20 cellular contexts compared by ENCODE assay signal in the genomic region with DNA sequence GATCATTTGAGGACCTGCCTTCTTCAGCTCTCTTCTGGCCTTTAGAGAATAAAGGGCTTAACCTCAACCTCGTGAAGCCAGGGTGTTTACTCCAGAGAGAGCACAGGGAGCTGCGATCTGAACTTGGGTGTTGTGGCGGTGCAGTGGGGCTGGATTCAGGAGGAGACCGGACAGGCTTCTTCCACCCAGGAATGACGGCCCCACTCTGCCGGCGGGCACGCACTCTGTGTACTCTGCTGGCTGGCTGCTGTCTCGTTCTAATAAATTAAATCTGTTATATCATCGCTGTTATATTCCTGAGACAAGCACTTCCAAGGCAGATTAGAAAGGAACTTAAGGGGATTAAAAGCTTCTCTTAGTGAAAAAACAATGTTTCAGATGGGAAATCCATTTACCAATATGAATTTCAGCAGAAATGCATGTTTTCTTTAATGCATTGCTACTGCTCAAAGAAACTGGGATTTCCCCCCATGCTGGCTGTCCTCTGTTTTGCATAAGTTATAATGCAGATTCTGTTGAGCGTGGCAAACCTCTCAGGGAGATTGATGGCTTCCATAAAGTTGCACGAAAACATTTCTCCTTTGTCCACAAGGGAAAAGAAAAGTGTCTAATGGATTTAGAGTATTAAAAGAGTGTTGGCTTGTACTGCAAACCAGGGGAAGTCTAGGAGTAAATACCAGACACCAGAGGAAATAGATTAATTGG.
"Had no signal": no experiment of that assay in that cellular context is flagged by ENCODE, and none has a peak within 500 bp of the region (broad histone marks: within the 10 kb centered on the region; RNA-seq: fewer than 3 reads in every experiment).

No MANE protein-coding gene starts in this region.

- H3K4me1 Mint-ChIP-seq: naive B cell, T-helper 17 cell had no signal

- H3K27ac ChIP-seq: coronary artery, lower lobe of right lung, tibial artery had no signal

- H3K27me3 ChIP-seq: heart left ventricle had no signal

- H3K27me3 Mint-ChIP-seq: activated naive CD4-positive, alpha-beta T cell treated with anti-CD3 and anti-CD28 coated beads, Interleukin-2, amount 10 ng/mL, durations not matched to agents 7 days and 5 days had no signal

- H3K9me3 ChIP-seq: heart left ventricle, lower lobe of right lung, tibial artery had no signal

- H3K27ac Mint-ChIP-seq: activated CD4-positive, alpha-beta memory T cell treated with anti-CD3 and anti-CD28 coated beads, Interleukin-2, amount 10 ng/mL, durations not matched to agents 7 days and 5 days; activated CD8-positive, alpha-beta memory T cell treated with anti-CD3 and anti-CD28 coated beads, Interleukin-2, amount 10 ng/mL, durations not matched to agents 7 days and 5 days; activated naive CD4-positive, alpha-beta T cell treated with anti-CD3 and anti-CD28 coated beads, Interleukin-2, amount 10 ng/mL, durations not matched to agents 7 days and 5 days; naive B cell; T-helper 17 cell had no signal

- H3K4me1 ChIP-seq: lower lobe of right lung, tibial artery had no signal

- H3K36me3 ChIP-seq: heart left ventricle, lower lobe of right lung, tibial artery had no signal

- H3K4me3 ChIP-seq: coronary artery, heart left ventricle, lower lobe of right lung, tibial artery had no signal

- H3K36me3 Mint-ChIP-seq: activated CD8-positive, alpha-beta memory T cell treated with anti-CD3 and anti-CD28 coated beads, Interleukin-2, amount 10 ng/mL, durations not matched to agents 7 days and 5 days; activated naive CD4-positive, alpha-beta T cell treated with anti-CD3 and anti-CD28 coated beads, Interleukin-2, amount 10 ng/mL, durations not matched to agents 7 days and 5 days; naive B cell had no signal

- ATAC-seq: activated CD8-positive, alpha-beta memory T cell treated with anti-CD3 and anti-CD28 coated beads, Interleukin-2, amount 10 ng/mL, durations not matched to agents 7 days and 5 days; heart left ventricle; left lobe of liver; lower lobe of right lung; stimulated activated naive CD8-positive, alpha-beta T cell treated with anti-CD3 and anti-CD28 coated beads, Interleukin-15, amount 100 ng/mL, for 72 hours; T-helper 17 cell had no signal

- H3K4me3 Mint-ChIP-seq: activated CD4-positive, alpha-beta memory T cell treated with anti-CD3 and anti-CD28 coated beads, Interleukin-2, amount 10 ng/mL, durations not matched to agents 7 days and 5 days; activated CD8-positive, alpha-beta memory T cell treated with anti-CD3 and anti-CD28 coated beads, Interleukin-2, amount 10 ng/mL, durations not matched to agents 7 days and 5 days; activated naive CD4-positive, alpha-beta T cell treated with anti-CD3 and anti-CD28 coated beads, Interleukin-2, amount 10 ng/mL, durations not matched to agents 7 days and 5 days; naive B cell; neural crest cell; stimulated activated naive CD8-positive, alpha-beta T cell treated with anti-CD3 and anti-CD28 coated beads, Interleukin-15, amount 100 ng/mL, for 72 hours; T-helper 17 cell had no signal

- H3K9me3 Mint-ChIP-seq: activated CD4-positive, alpha-beta memory T cell treated with anti-CD3 and anti-CD28 coated beads, Interleukin-2, amount 10 ng/mL, durations not matched to agents 7 days and 5 days; activated naive CD4-positive, alpha-beta T cell treated with anti-CD3 and anti-CD28 coated beads, Interleukin-2, amount 10 ng/mL, durations not matched to agents 7 days and 5 days; neural crest cell; stimulated activated naive CD8-positive, alpha-beta T cell treated with anti-CD3 and anti-CD28 coated beads, Interleukin-15, amount 100 ng/mL, for 72 hours had no signal

- DNase-seq: activated CD4-positive, alpha-beta memory T cell treated with anti-CD3 and anti-CD28 coated beads, Interleukin-2, amount 10 ng/mL, durations not matched to agents 7 days and 5 days; activated CD4-positive, alpha-beta T cell treated with anti-CD3 and anti-CD28 coated beads for 48 hours; activated CD4-positive, CD25-positive, alpha-beta regulatory T cell; activated CD8-positive, alpha-beta memory T cell treated with anti-CD3 and anti-CD28 coated beads, Interleukin-2, amount 10 ng/mL, durations not matched to agents 7 days and 5 days; activated effector memory CD4-positive, alpha-beta T cell treated with anti-CD3 and anti-CD28 coated beads, Interleukin-2, amount 50 U/mL, for 16 hours; activated naive CD4-positive, alpha-beta T cell treated with anti-CD3 and anti-CD28 coated beads, Interleukin-2, amount 10 ng/mL, durations not matched to agents 7 days and 5 days; activated T-cell treated with anti-CD3 and anti-CD28 coated beads for 4 hours; amygdala; cerebellar nuclear complex; heart left ventricle; kidney; lower lobe of right lung; naive B cell; stimulated activated CD4-positive, alpha-beta T cell treated with anti-CD3 and anti-CD28 coated beads, Interleukin-12 subunit alpha, Interleukin-12 subunit beta, amount 100 ng/mL, for 4 hours; stimulated activated naive CD8-positive, alpha-beta T cell treated with anti-CD3 and anti-CD28 coated beads, Interleukin-15, amount 100 ng/mL, for 72 hours; T-helper 17 cell; tibial artery had no signal
